Comparison of ENCODE assay signal across 20 cellular contexts in the genomic region with DNA sequence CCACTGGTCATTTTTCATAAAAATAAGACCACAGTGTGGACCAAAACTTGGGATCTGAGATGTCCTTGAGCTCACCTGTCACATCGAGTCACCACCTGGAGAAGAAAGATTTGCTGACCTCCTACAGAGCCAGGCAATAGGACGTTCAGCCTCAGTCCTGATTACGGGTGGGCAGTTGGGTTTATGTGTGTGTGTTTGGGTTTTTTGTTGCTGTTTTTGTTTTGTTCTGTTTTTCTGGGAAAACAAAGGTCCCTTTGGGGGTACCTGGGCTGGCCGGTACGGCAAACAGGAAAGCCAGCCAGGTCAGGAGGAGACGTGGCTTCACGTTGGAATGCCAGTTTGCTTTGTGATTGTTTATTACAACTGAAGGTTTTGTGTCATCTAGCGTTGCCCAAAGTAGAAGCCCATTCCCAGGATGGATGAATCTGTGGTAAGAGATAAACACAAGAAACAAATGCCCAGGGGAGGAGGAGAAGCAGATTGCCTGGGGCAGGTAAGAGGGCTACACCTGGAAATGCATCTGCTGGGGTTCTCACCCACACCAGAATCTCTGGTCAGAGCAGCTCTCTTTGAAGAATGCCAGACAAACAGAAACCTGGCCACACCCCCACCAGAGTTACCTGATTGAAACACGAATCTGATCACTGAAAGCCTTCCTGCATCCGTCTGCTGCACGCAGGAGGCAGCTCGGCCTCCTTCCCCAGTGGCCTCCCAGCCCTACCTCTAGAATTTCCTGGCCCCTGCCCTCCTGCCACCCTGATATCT.
DNase-seq lines count a peak whose midpoint lies in the region; ATAC-seq and TF ChIP-seq lines count a peak whose summit lies in the region.
"Had no signal": no experiment of that assay in that cellular context is flagged by ENCODE, and none has a peak within 500 bp of the region (broad histone marks: within the 10 kb centered on the region; RNA-seq: fewer than 3 reads in every experiment).

No MANE protein-coding gene starts in this region.

- ATAC-seq in omental fat pad (ENCODE audit: low FRiP score) = no peak

- TF ChIP-seq CTCF in coronary artery (IDR thresholded peaks at IDR 0.05) (no peak), omental fat pad (IDR thresholded peaks at IDR 0.05) (no peak)

- no peak overlapping the region for H3K4me3 Mint-ChIP-seq in activated T-cell treated with anti-CD3 and anti-CD28 coated beads, Interleukin-2, amount 50 U/mL, for 24 hours

- DNase-seq in activated T-cell treated with anti-CD3 and anti-CD28 coated beads, Interleukin-2, amount 50 U/mL, for 24 hours = peak; percentile 11
- no peak for DNase-seq in activated T-cell treated with anti-CD3 and anti-CD28 coated beads, Interleukin-2, amount 50 U/mL, for 1 hour
- DNase-seq in coronary artery (ENCODE audit: low spot score) (peak; percentile 33), omental fat pad (ENCODE audit: low spot score) (peak; percentile 18), C1 segment of cervical spinal cord (lab: John Stamatoyannopoulos, UW) (no peak), NOMO-1 treated with DMSO at 0.1 percent for 48 hours (lab: John Stamatoyannopoulos, UW; ENCODE audit: unreplicated experiment) (no peak), NCI-H187 treated with DMSO at 0.1 percent for 48 hours (lab: John Stamatoyannopoulos, UW) (no peak)
- DNase-seq: AML-193; CD8-positive, alpha-beta memory T cell; GF-D8; MG63; NCI-H1417; NCI-H187; NCI-H2107; NCI-H524; NCI-H774; NK-92 treated with Interleukin-12 subunit alpha and Interleukin-12 subunit beta, amount 100 ng/mL, for 24 hours; OCI-M1; Right ventricle myocardium superior had no signal

- H3K4me1 Mint-ChIP-seq in activated T-cell treated with anti-CD3 and anti-CD28 coated beads, Interleukin-2, amount 50 U/mL, for 24 hours (ENCODE audit: low read depth) = peaks cover 6% of the 10 kb centered on the region

- no peak overlapping the region for H3K27ac ChIP-seq in coronary artery
- H3K27ac ChIP-seq: C4-2B had no signal

- H3K9me3 Mint-ChIP-seq in activated T-cell treated with anti-CD3 and anti-CD28 coated beads, Interleukin-2, amount 50 U/mL, for 24 hours = no peaks in the 10 kb centered on the region

- peaks cover 35% of the 10 kb centered on the region for H3K27me3 Mint-ChIP-seq in activated T-cell treated with anti-CD3 and anti-CD28 coated beads, Interleukin-2, amount 50 U/mL, for 24 hours

- H3K27ac Mint-ChIP-seq in activated T-cell treated with anti-CD3 and anti-CD28 coated beads, Interleukin-2, amount 50 U/mL, for 24 hours = no peak overlapping the region

- H3K4me3 ChIP-seq in coronary artery = no peak overlapping the region
- H3K4me3 ChIP-seq: MG63 had no signal

- H3K36me3 Mint-ChIP-seq in activated T-cell treated with anti-CD3 and anti-CD28 coated beads, Interleukin-2, amount 50 U/mL, for 24 hours (ENCODE audit: low read depth) = no peaks in the 10 kb centered on the region
- H3K36me3 Mint-ChIP-seq: CD8-positive, alpha-beta memory T cell had no signal

Comparison
In these comparisons a context has a peak if more than half of its experiments do, and no peak if none do; other contexts are left out.
1. DNase-seq: peak in activated T-cell treated with anti-CD3 and anti-CD28 coated beads, Interleukin-2, amount 50 U/mL, for 24 hours (single experiment), coronary artery (single experiment) and omental fat pad (single experiment); none in activated T-cell treated with anti-CD3 and anti-CD28 coated beads, Interleukin-2, amount 50 U/mL, for 1 hour (single experiment), C1 segment of cervical spinal cord (0 of 14), NOMO-1 treated with DMSO at 0.1 percent for 48 hours (single experiment) and NCI-H187 treated with DMSO at 0.1 percent for 48 hours (single experiment).